8 cellular contexts compared by ENCODE assay signal in genomic region chr14:92105073-92105844, GRCh38. TPM values are rescaled to one million over a fixed set of nuclear protein-coding genes. Genes with fewer than 3 reads are reported as not detected.
A peak's percentile ranks its signal among the peaks of the same experiment; 100 is the strongest.
DNase-seq lines count a peak whose midpoint lies in the region; ATAC-seq and TF ChIP-seq lines count a peak whose summit lies in the region.

No MANE protein-coding gene starts in this region.

- TF ChIP-seq CTCF in astrocyte of the spinal cord (IDR thresholded peaks at IDR 0.05; ENCODE audit: low read depth, low read length) (no peak), left lung (IDR thresholded peaks at IDR 0.05) (no peak), thyroid gland (IDR thresholded peaks at IDR 0.05) (no peak)

- peak overlapping the region; percentile 88 for H3K27ac Mint-ChIP-seq in activated naive CD4-positive, alpha-beta T cell treated with anti-CD3 and anti-CD28 coated beads, Interleukin-2, amount 10 ng/mL, durations not matched to agents 7 days and 5 days

- peaks cover 16 to 43% of the 10 kb centered on the region in 2 donors for H3K4me1 ChIP-seq in left lung
- H3K4me1 ChIP-seq in thyroid gland, result peaks cover 10 to 13% of the 10 kb centered on the region in 2 donors

- in situ Hi-C loops in astrocyte of the spinal cord (cut with HindIII; ENCODE audit: low sequenced_read_pairs), result no loop called here

- H3K27me3 Mint-ChIP-seq in activated naive CD4-positive, alpha-beta T cell treated with anti-CD3 and anti-CD28 coated beads, Interleukin-2, amount 10 ng/mL, durations not matched to agents 7 days and 5 days, result peaks cover 4% of the 10 kb centered on the region

- 56% methylated on average over 14 of the region's 14 CpGs for WGBS in thyroid gland, 2 donors

- H3K27ac ChIP-seq in left lung, result peak overlapping the region; percentile 96
- peak overlapping the region; percentile 89 to 95 (median 91) for H3K27ac ChIP-seq in thyroid gland

- H3K36me3 Mint-ChIP-seq in activated naive CD4-positive, alpha-beta T cell treated with anti-CD3 and anti-CD28 coated beads, Interleukin-2, amount 10 ng/mL, durations not matched to agents 7 days and 5 days, result no peaks in the 10 kb centered on the region

- intact Hi-C loops in left lung (cut with DNase I), result no loop called here
- intact Hi-C loops in thyroid gland (cut with DNase I), result loop anchor here (10.0 kb wide), 1 partner anchor 70 kb away; no protein-coding TSS in a partner anchor

- H3K36me3 ChIP-seq in left lung (no peaks in the 10 kb centered on the region), thyroid gland (no peaks in the 10 kb centered on the region)

- no peak for DNase-seq in activated naive CD4-positive, alpha-beta T cell treated with anti-CD3 and anti-CD28 coated beads, Interleukin-2, amount 10 ng/mL, durations not matched to agents 7 days and 5 days
- no peak for DNase-seq in activated naive CD4-positive, alpha-beta T cell treated with anti-CD3 and anti-CD28 coated beads, Interleukin-2, amount 50 U/mL, for 16 hours
- DNase-seq in astrocyte of the spinal cord (ENCODE audit: low read depth, low spot score), result no peak
- no peak for DNase-seq in left lung
- DNase-seq in thyroid gland, result peak in 1 of 2 donors; percentile 9
- no peak for DNase-seq in cerebellum (ENCODE audit: low spot score)

- peak overlapping the region; percentile 88 for H3K4me3 Mint-ChIP-seq in activated naive CD4-positive, alpha-beta T cell treated with anti-CD3 and anti-CD28 coated beads, Interleukin-2, amount 10 ng/mL, durations not matched to agents 7 days and 5 days

- peaks cover 39% of the 10 kb centered on the region for H3K4me1 Mint-ChIP-seq in activated naive CD4-positive, alpha-beta T cell treated with anti-CD3 and anti-CD28 coated beads, Interleukin-2, amount 10 ng/mL, durations not matched to agents 7 days and 5 days

- no peaks in the 10 kb centered on the region for H3K27me3 ChIP-seq in left lung
- no peaks in the 10 kb centered on the region for H3K27me3 ChIP-seq in thyroid gland

- no peaks in the 10 kb centered on the region for H3K9me3 ChIP-seq in left lung
- no peaks in the 10 kb centered on the region for H3K9me3 ChIP-seq in thyroid gland

- H3K9me3 Mint-ChIP-seq in activated naive CD4-positive, alpha-beta T cell treated with anti-CD3 and anti-CD28 coated beads, Interleukin-2, amount 10 ng/mL, durations not matched to agents 7 days and 5 days, result no peaks in the 10 kb centered on the region

- H3K4me3 ChIP-seq in astrocyte of the spinal cord (ENCODE audit: low read depth, low read length) (peak overlapping the region; percentile 94), left lung (peak overlapping the region; percentile 82 to 98), thyroid gland (replicated peaks in 1 of 3) (peak overlapping the region; percentile 78 to 94 (median 80))

- no peak for TF ChIP-seq POLR2A in thyroid gland (IDR thresholded peaks at IDR 0.05)

- CTCF ChIA-PET in activated naive CD4-positive, alpha-beta T cell treated with anti-CD3 and anti-CD28 coated beads, Interleukin-2, amount 10 ng/mL, durations not matched to agents 7 days and 5 days (lab: Charles Lee), result interaction anchor here (1.1 to 2.2 kb wide), 7 partner anchors 11 to 30 kb away, joined by 3 to 13 read pairs (median 4); partner anchors contain the start of genes CPSF2 and NDUFB1

- ATAC-seq in left lung (no peak), HG02678 (IDR thresholded peaks at IDR 0.05; ENCODE audit: unreplicated experiment) (no peak), GM19351 (IDR thresholded peaks at IDR 0.05; ENCODE audit: unreplicated experiment) (no peak)

RNA-seq across cellular contexts. Expression of gene ATXN3, which starts 1.1 kb away (rescaled TPM):
- total RNA-seq in left lung, result 10 to 100 TPM; 28.5 to 35.4 TPM
- total RNA-seq in thyroid gland, result 10 to 100 TPM; 28.0 to 76.7 (median 31.8) TPM
- 48.1 TPM for total RNA-seq in cerebellum

RNA-seq across cellular contexts. Expression of gene NDUFB1, which starts 16.2 kb away (rescaled TPM):
- total RNA-seq in left lung (100 to 1,000 TPM; 103 to 117 TPM), thyroid gland (100 to 1,000 TPM; 123 to 720 (median 371) TPM), cerebellum (125 TPM)

RNA-seq across cellular contexts. Expression of gene CPSF2, which starts 16.5 kb away (rescaled TPM):
- total RNA-seq in left lung, result 10 to 100 TPM; 51.8 to 64.6 TPM
- 10 to 100 TPM; 34.1 to 55.8 (median 43.7) TPM for total RNA-seq in thyroid gland
- 17.1 TPM for total RNA-seq in cerebellum
